ENCODE assay signal across 9 cellular contexts in genomic region chr4:48483777-48484493, GRCh38. TPM values are rescaled to one million over a fixed set of nuclear protein-coding genes. Genes with fewer than 3 reads are reported as not detected.
DNase-seq lines count a peak whose midpoint lies in the region; ATAC-seq lines count a peak whose summit lies in the region.
"Had no signal": no experiment of that assay in that cellular context is flagged by ENCODE, and none has a peak within 500 bp of the region (broad histone marks: within the 10 kb centered on the region; RNA-seq: fewer than 3 reads in every experiment).

No MANE protein-coding gene starts in this region.

- no peak overlapping the region for H3K27ac Mint-ChIP-seq in activated CD8-positive, alpha-beta memory T cell treated with anti-CD3 and anti-CD28 coated beads, Interleukin-2, amount 10 ng/mL, durations not matched to agents 7 days and 5 days
- peak overlapping the region; percentile 63 for H3K27ac Mint-ChIP-seq in stimulated activated naive B cell treated with anti-CD40 and anti-IgM and Interleukin-4, amounts not matched to agents 10 μg/mL and 1 μg/mL and 100 μg/mL, for 72 hours

- peaks cover 55% of the 10 kb centered on the region for H3K27me3 ChIP-seq in iPS-18a (ENCODE audit: control insufficient read depth, insufficient read depth, low read length)

- H3K9ac ChIP-seq in iPS-18a (ENCODE audit: low read length) = no peak overlapping the region

- DNase-seq in NCI-H748 (lab: John Stamatoyannopoulos, UW; ENCODE audit: unreplicated experiment) (peak; percentile 31), NCI-H748 treated with DMSO at 0.1 percent for 48 hours (lab: John Stamatoyannopoulos, UW) (no peak), NCI-H524 treated with DMSO at 0.1 percent for 48 hours (lab: John Stamatoyannopoulos, UW) (no peak), OCI-M2 (lab: John Stamatoyannopoulos, UW; ENCODE audit: unreplicated experiment) (no peak)
- no peak for DNase-seq in activated CD8-positive, alpha-beta memory T cell treated with anti-CD3 and anti-CD28 coated beads, Interleukin-2, amount 10 ng/mL, durations not matched to agents 7 days and 5 days
- no peak for DNase-seq in stimulated activated naive B cell treated with anti-CD40 and anti-IgM and Interleukin-4, amounts not matched to agents 10 μg/mL and 1 μg/mL and 100 μg/mL, for 72 hours

- H3K27ac ChIP-seq in iPS-18a (ENCODE audit: low read length) = no peak overlapping the region

- H3K4me1 ChIP-seq in iPS-18a (ENCODE audit: control insufficient read depth, low read depth, low read length) = peaks cover 9% of the 10 kb centered on the region

- no peaks in the 10 kb centered on the region for H3K36me3 ChIP-seq in iPS-18a (ENCODE audit: control insufficient read depth, low read depth, low read length)

- peak overlapping the region; percentile 62 for H3K4me3 ChIP-seq in iPS-18a (ENCODE audit: low read length)

- peak overlapping the region; percentile 35 for H3K4me3 Mint-ChIP-seq in activated CD8-positive, alpha-beta memory T cell treated with anti-CD3 and anti-CD28 coated beads, Interleukin-2, amount 10 ng/mL, durations not matched to agents 7 days and 5 days
- H3K4me3 Mint-ChIP-seq in stimulated activated naive B cell treated with anti-CD40 and anti-IgM and Interleukin-4, amounts not matched to agents 10 μg/mL and 1 μg/mL and 100 μg/mL, for 72 hours = peak overlapping the region; percentile 66 to 74

- H3K27me3 Mint-ChIP-seq in activated CD8-positive, alpha-beta memory T cell treated with anti-CD3 and anti-CD28 coated beads, Interleukin-2, amount 10 ng/mL, durations not matched to agents 7 days and 5 days = peaks cover 72% of the 10 kb centered on the region
- peaks cover 54 to 57% of the 10 kb centered on the region in 2 donors for H3K27me3 Mint-ChIP-seq in stimulated activated naive B cell treated with anti-CD40 and anti-IgM and Interleukin-4, amounts not matched to agents 10 μg/mL and 1 μg/mL and 100 μg/mL, for 72 hours

- no peaks in the 10 kb centered on the region for H3K9me3 Mint-ChIP-seq in activated CD8-positive, alpha-beta memory T cell treated with anti-CD3 and anti-CD28 coated beads, Interleukin-2, amount 10 ng/mL, durations not matched to agents 7 days and 5 days (ENCODE audit: low read depth)
- H3K9me3 Mint-ChIP-seq in stimulated activated naive B cell treated with anti-CD40 and anti-IgM and Interleukin-4, amounts not matched to agents 10 μg/mL and 1 μg/mL and 100 μg/mL, for 72 hours = peaks cover 0 to 3% of the 10 kb centered on the region in 2 donors

- peak; percentile 47 for ATAC-seq in activated CD8-positive, alpha-beta memory T cell treated with anti-CD3 and anti-CD28 coated beads, Interleukin-2, amount 10 ng/mL, durations not matched to agents 7 days and 5 days
- ATAC-seq in stimulated activated naive B cell treated with anti-CD40 and anti-IgM and Interleukin-4, amounts not matched to agents 10 μg/mL and 1 μg/mL and 100 μg/mL, for 72 hours (replicated peaks) = no peak
- no peak for ATAC-seq in GM21825 (IDR thresholded peaks at IDR 0.05; ENCODE audit: unreplicated experiment)

- H3K4me1 Mint-ChIP-seq in activated CD8-positive, alpha-beta memory T cell treated with anti-CD3 and anti-CD28 coated beads, Interleukin-2, amount 10 ng/mL, durations not matched to agents 7 days and 5 days = peaks cover 14% of the 10 kb centered on the region
- peaks cover 9 to 15% of the 10 kb centered on the region in 2 donors for H3K4me1 Mint-ChIP-seq in stimulated activated naive B cell treated with anti-CD40 and anti-IgM and Interleukin-4, amounts not matched to agents 10 μg/mL and 1 μg/mL and 100 μg/mL, for 72 hours

- no peaks in the 10 kb centered on the region for H3K36me3 Mint-ChIP-seq in activated CD8-positive, alpha-beta memory T cell treated with anti-CD3 and anti-CD28 coated beads, Interleukin-2, amount 10 ng/mL, durations not matched to agents 7 days and 5 days
- peaks cover 0 to 3% of the 10 kb centered on the region in 2 donors for H3K36me3 Mint-ChIP-seq in stimulated activated naive B cell treated with anti-CD40 and anti-IgM and Interleukin-4, amounts not matched to agents 10 μg/mL and 1 μg/mL and 100 μg/mL, for 72 hours

- CTCF ChIA-PET in activated CD8-positive, alpha-beta memory T cell treated with anti-CD3 and anti-CD28 coated beads, Interleukin-2, amount 10 ng/mL, durations not matched to agents 7 days and 5 days (lab: Charles Lee) = no interaction called here

- no peaks in the 10 kb centered on the region for H3K9me3 ChIP-seq in iPS-18a (ENCODE audit: control insufficient read depth, low read depth, low read length)

RNA-seq across cellular contexts. Expression of gene SLC10A4, which starts 0.8 kb away (rescaled TPM):
- not detected for total RNA-seq in activated CD8-positive, alpha-beta memory T cell treated with anti-CD3 and anti-CD28 coated beads, Interleukin-2, amount 10 ng/mL, durations not matched to agents 7 days and 5 days
- total RNA-seq: subcutaneous adipose tissue had no signal

RNA-seq across cellular contexts. Expression of gene ZAR1, which starts 6.1 kb away (rescaled TPM):
- total RNA-seq in activated CD8-positive, alpha-beta memory T cell treated with anti-CD3 and anti-CD28 coated beads, Interleukin-2, amount 10 ng/mL, durations not matched to agents 7 days and 5 days = not detected
- total RNA-seq: subcutaneous adipose tissue had no signal
